ENCODE assay signal across 21 cellular contexts in genomic region chr1:183498342-183498991, GRCh38. TPM values are rescaled to one million over a fixed set of nuclear protein-coding genes. Genes with fewer than 3 reads are reported as not detected.
DNase-seq lines count a peak whose midpoint lies in the region; ATAC-seq and TF ChIP-seq lines count a peak whose summit lies in the region.
"Had no signal": no experiment of that assay in that cellular context is flagged by ENCODE, and none has a peak within 500 bp of the region (broad histone marks: within the 10 kb centered on the region; RNA-seq: fewer than 3 reads in every experiment).

No MANE protein-coding gene starts in this region.

- H3K36me3 ChIP-seq in HUES48 (ENCODE audit: control insufficient read depth, insufficient read depth, low read length) (no peaks in the 10 kb centered on the region), trophoblast cell (ENCODE audit: control insufficient read depth in 1 of 2, insufficient read depth in 2 of 2, low read length in 2 of 2) (no peaks in the 10 kb centered on the region), left lung (no peaks in the 10 kb centered on the region)
- H3K36me3 ChIP-seq: right atrium auricular region had no signal

- H3K4me2 ChIP-seq in trophoblast cell (ENCODE audit: low read length): no peak overlapping the region

- H3K4me1 ChIP-seq in HUES48 (ENCODE audit: control insufficient read depth, insufficient read depth, low read length) (peaks cover 31% of the 10 kb centered on the region), trophoblast cell (ENCODE audit: control insufficient read depth in 1 of 2, insufficient read depth in 2 of 2, low read length in 2 of 2) (peaks cover 0 to 2% of the 10 kb centered on the region in 2 experiments), left lung (peaks cover 0 to 33% of the 10 kb centered on the region in 2 donors)

- peaks cover 69% of the 10 kb centered on the region for H3K4me1 Mint-ChIP-seq in activated T-cell treated with anti-CD3 and anti-CD28 coated beads, Interleukin-2, amount 50 U/mL, for 24 hours (ENCODE audit: low read depth)
- H3K4me1 Mint-ChIP-seq in activated naive CD8-positive, alpha-beta T cell (ENCODE audit: low read depth): peaks cover 78% of the 10 kb centered on the region

- no peak for TF ChIP-seq CTCF in left lung (IDR thresholded peaks at IDR 0.05)

- peak overlapping the region; percentile 65 for H3K4ac ChIP-seq in trophoblast cell (ENCODE audit: low read depth, low read length)

- WGBS in trophoblast cell (ENCODE audit: extremely low coverage, insufficient coverage, insufficient read length): no CpG with 5 or more reads among the region's 6 CpGs

- no peak overlapping the region for H3K23ac ChIP-seq in trophoblast cell (ENCODE audit: low read length)

- H3K27me3 Mint-ChIP-seq in activated T-cell treated with anti-CD3 and anti-CD28 coated beads, Interleukin-2, amount 50 U/mL, for 24 hours: no peaks in the 10 kb centered on the region
- H3K27me3 Mint-ChIP-seq in activated naive CD8-positive, alpha-beta T cell: no peaks in the 10 kb centered on the region

- H3K9ac ChIP-seq in HUES48 (ENCODE audit: low read depth, low read length) (no peak overlapping the region), trophoblast cell (ENCODE audit: low read length) (no peak overlapping the region)

- no peaks in the 10 kb centered on the region for H3K9me3 Mint-ChIP-seq in activated T-cell treated with anti-CD3 and anti-CD28 coated beads, Interleukin-2, amount 50 U/mL, for 24 hours
- no peaks in the 10 kb centered on the region for H3K9me3 Mint-ChIP-seq in activated naive CD8-positive, alpha-beta T cell (ENCODE audit: low read depth)

- H3K27ac Mint-ChIP-seq in activated T-cell treated with anti-CD3 and anti-CD28 coated beads, Interleukin-2, amount 50 U/mL, for 24 hours: peak overlapping the region; percentile 66
- H3K27ac Mint-ChIP-seq in activated naive CD8-positive, alpha-beta T cell: peak overlapping the region; percentile 74

- H3K27me3 ChIP-seq in HUES48 (ENCODE audit: control insufficient read depth, insufficient read depth, low read length) (no peaks in the 10 kb centered on the region), trophoblast cell (ENCODE audit: insufficient read depth, low read length) (no peaks in the 10 kb centered on the region), left lung (no peaks in the 10 kb centered on the region)
- H3K27me3 ChIP-seq: right atrium auricular region had no signal

- H3K36me3 Mint-ChIP-seq in activated T-cell treated with anti-CD3 and anti-CD28 coated beads, Interleukin-2, amount 50 U/mL, for 24 hours (ENCODE audit: low read depth): peaks cover 24% of the 10 kb centered on the region
- H3K36me3 Mint-ChIP-seq in activated naive CD8-positive, alpha-beta T cell: peaks cover 4% of the 10 kb centered on the region

- H3K4me3 ChIP-seq in HUES48 (ENCODE audit: low read depth, low read length): no peak overlapping the region
- no peak overlapping the region for H3K4me3 ChIP-seq in trophoblast cell (ENCODE audit: low read depth, low read length)
- no peak overlapping the region for H3K4me3 ChIP-seq in left lung
- H3K4me3 ChIP-seq: right atrium auricular region had no signal

- no peak overlapping the region for H3K14ac ChIP-seq in trophoblast cell (ENCODE audit: low read length)

- intact Hi-C loops in left lung (cut with DNase I): no loop called here

- no peak overlapping the region for H3K4me3 Mint-ChIP-seq in activated T-cell treated with anti-CD3 and anti-CD28 coated beads, Interleukin-2, amount 50 U/mL, for 24 hours
- peak overlapping the region; percentile 8 for H3K4me3 Mint-ChIP-seq in activated naive CD8-positive, alpha-beta T cell
- H3K4me3 Mint-ChIP-seq: CD14-positive monocyte had no signal

- H2BK5ac ChIP-seq in trophoblast cell (ENCODE audit: low read depth, low read length, poor library complexity): no peak overlapping the region

- H3K79me2 ChIP-seq in trophoblast cell (ENCODE audit: control insufficient read depth, insufficient read depth, low read length, poor library complexity): peaks cover 6% of the 10 kb centered on the region

- no peak overlapping the region for H4K91ac ChIP-seq in trophoblast cell (ENCODE audit: low read depth, low read length)

- H4K12ac ChIP-seq in trophoblast cell (ENCODE audit: low read depth, low read length): no peak overlapping the region

- no peak for DNase-seq in activated T-cell treated with anti-CD3 and anti-CD28 coated beads, Interleukin-2, amount 50 U/mL, for 24 hours
- no peak for DNase-seq in activated T-cell treated with anti-CD3 and anti-CD28 coated beads for 4 hours
- DNase-seq in trophoblast cell: peak in 1 of 2 donors; percentile 57
- no peak for DNase-seq in left lung
- DNase-seq: ACHN; aorta; cerebellar nuclear complex; DMS79 treated with DMSO at 0.1 percent for 48 hours; effector CD8-positive, alpha-beta T cell; glutamatergic neuron; HCEC 1CT; NCI-H1930; NCI-H510A treated with DMSO at 0.1 percent for 48 hours; occipital lobe; SIG-M5 had no signal

- no peak overlapping the region for H2AK5ac ChIP-seq in trophoblast cell (ENCODE audit: low read length)

- no peak overlapping the region for H2BK120ac ChIP-seq in trophoblast cell (ENCODE audit: insufficient read depth, low read length, poor library complexity)

- ATAC-seq in HG03520 (IDR thresholded peaks at IDR 0.05; ENCODE audit: unreplicated experiment): no peak
- ATAC-seq in left lung: no peak
- ATAC-seq in GM19328 (IDR thresholded peaks at IDR 0.05; ENCODE audit: unreplicated experiment): no peak

- no peak overlapping the region for H2BK12ac ChIP-seq in trophoblast cell (ENCODE audit: low read length)

- H4K8ac ChIP-seq in trophoblast cell (ENCODE audit: low read depth, low read length): no peak overlapping the region

- no peak overlapping the region for H2AFZ ChIP-seq in trophoblast cell (ENCODE audit: insufficient read depth, low read length, poor library complexity)

- H3K27ac ChIP-seq in HUES48 (ENCODE audit: low read depth, low read length) (peak overlapping the region; percentile 26), trophoblast cell (ENCODE audit: low read depth, low read length) (no peak overlapping the region), left lung (no peak overlapping the region)
- H3K27ac ChIP-seq: right atrium auricular region had no signal

- H3K18ac ChIP-seq in trophoblast cell (ENCODE audit: low read length): no peak overlapping the region

- no peaks in the 10 kb centered on the region for H3K79me1 ChIP-seq in trophoblast cell (ENCODE audit: low read length)

- H3K9me3 ChIP-seq in HUES48 (ENCODE audit: control insufficient read depth, insufficient read depth, low read length) (no peaks in the 10 kb centered on the region), trophoblast cell (ENCODE audit: insufficient read depth, low read depth, low read length) (no peaks in the 10 kb centered on the region), left lung (no peaks in the 10 kb centered on the region)
- H3K9me3 ChIP-seq: right atrium auricular region had no signal

RNA-seq across cellular contexts. Expression of gene SMG7, which starts 26.2 kb away (rescaled TPM):
- 104 and 105 TPM in 2 replicates for polyA plus RNA-seq in trophoblast cell (2013)
- 10 to 100 TPM; 49.6 to 65.5 TPM for total RNA-seq in left lung
